ENCODE assay signal across 34 cellular contexts in the genomic region with DNA sequence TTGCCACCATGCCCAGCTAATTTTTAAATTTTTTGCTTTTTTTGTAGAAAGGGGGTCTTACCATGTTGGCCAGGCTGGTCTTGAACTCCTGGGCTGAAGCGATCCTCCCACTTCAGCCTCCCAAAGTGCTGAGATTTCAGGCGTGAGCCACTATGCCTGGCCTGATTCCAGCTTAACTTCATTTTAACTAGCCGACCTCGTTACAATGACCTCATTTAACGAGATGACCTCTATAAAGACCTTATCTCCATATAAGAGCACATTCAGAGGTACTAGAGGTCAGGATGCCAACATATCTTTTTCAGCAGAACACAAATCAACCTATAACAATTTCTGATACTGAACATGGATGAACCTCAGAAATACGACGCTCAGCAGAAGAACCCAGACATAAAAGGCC. TPM values are rescaled to one million over a fixed set of nuclear protein-coding genes. Genes with fewer than 3 reads are reported as not detected.
"Had no signal": no experiment of that assay in that cellular context is flagged by ENCODE, and none has a peak within 500 bp of the region (broad histone marks: within the 10 kb centered on the region; RNA-seq: fewer than 3 reads in every experiment).

No MANE protein-coding gene starts in this region.

- H3K4me1 Mint-ChIP-seq: activated CD4-positive, alpha-beta memory T cell treated with anti-CD3 and anti-CD28 coated beads, Interleukin-2, amount 10 ng/mL, durations not matched to agents 7 days and 5 days; activated naive CD4-positive, alpha-beta T cell treated with anti-CD3 and anti-CD28 coated beads, Interleukin-2, amount 10 ng/mL, durations not matched to agents 7 days and 5 days had no signal

- H3K9me3 Mint-ChIP-seq: activated CD4-positive, alpha-beta memory T cell treated with anti-CD3 and anti-CD28 coated beads, Interleukin-2, amount 10 ng/mL, durations not matched to agents 7 days and 5 days; activated naive CD4-positive, alpha-beta T cell treated with anti-CD3 and anti-CD28 coated beads, Interleukin-2, amount 10 ng/mL, durations not matched to agents 7 days and 5 days; activated naive CD8-positive, alpha-beta T cell treated with anti-CD3 and anti-CD28 coated beads, Interleukin-2, amount 50 U/mL, for 24 hours had no signal

- H3K4me3 ChIP-seq: MG63, PC-9 had no signal

- H3K4me3 Mint-ChIP-seq: activated CD4-positive, alpha-beta memory T cell treated with anti-CD3 and anti-CD28 coated beads, Interleukin-2, amount 10 ng/mL, durations not matched to agents 7 days and 5 days; activated CD8-positive, alpha-beta memory T cell treated with anti-CD3 and anti-CD28 coated beads, Interleukin-2, amount 10 ng/mL, durations not matched to agents 7 days and 5 days; activated naive CD4-positive, alpha-beta T cell treated with anti-CD3 and anti-CD28 coated beads, Interleukin-2, amount 10 ng/mL, durations not matched to agents 7 days and 5 days; activated naive CD8-positive, alpha-beta T cell; activated naive CD8-positive, alpha-beta T cell treated with anti-CD3 and anti-CD28 coated beads, Interleukin-2, amount 50 U/mL, for 24 hours had no signal

- H3K27me3 ChIP-seq: brain microvascular endothelial cell, MG63 had no signal

- DNase-seq: activated CD4-positive, alpha-beta memory T cell treated with anti-CD3 and anti-CD28 coated beads, Interleukin-2, amount 10 ng/mL, durations not matched to agents 7 days and 5 days; activated CD4-positive, alpha-beta T cell treated with anti-CD3 and anti-CD28 coated beads for 1 hour; activated CD4-positive, alpha-beta T cell treated with anti-CD3 and anti-CD28 coated beads for 48 hours; activated CD4-positive, CD25-positive, alpha-beta regulatory T cell; activated CD8-positive, alpha-beta memory T cell treated with anti-CD3 and anti-CD28 coated beads for 24 hours; activated CD8-positive, alpha-beta memory T cell treated with anti-CD3 and anti-CD28 coated beads, Interleukin-2, amount 10 ng/mL, durations not matched to agents 7 days and 5 days; activated CD8-positive, alpha-beta memory T cell treated with anti-CD3 and anti-CD28 coated beads, Interleukin-2, amount 50 U/mL, for 48 hours; activated effector memory CD4-positive, alpha-beta T cell treated with Interleukin-2 at 50 U/mL for 16 hours; activated naive CD4-positive, alpha-beta T cell treated with anti-CD3 and anti-CD28 coated beads, Interleukin-2, amount 10 ng/mL, durations not matched to agents 7 days and 5 days; activated naive CD8-positive, alpha-beta T cell treated with anti-CD3 and anti-CD28 coated beads, Interleukin-2, amount 50 U/mL, for 24 hours; activated T-cell treated with anti-CD3 and anti-CD28 coated beads, Interleukin-2, amount 50 U/mL, for 48 hours; anterior cingulate cortex; brain microvascular endothelial cell; central memory CD4-positive, alpha-beta T cell; Karpas-422; KBM-7; MG63; NCI-H1048; NCI-H1105 treated with DMSO at 0.1 percent for 48 hours; NCI-H1436 treated with DMSO at 0.1 percent for 48 hours; NCI-H1694 treated with DMSO at 0.1 percent for 48 hours; NCI-H2029; NCI-H345; NCI-H524 treated with DMSO at 0.1 percent for 48 hours; NCI-H748 treated with DMSO at 0.1 percent for 48 hours; NK-92 treated with Interleukin-12 subunit alpha and Interleukin-12 subunit beta, amount 100 ng/mL, for 24 hours; PC-9; SIG-M5; T1000; WERI-Rb-1 had no signal

- H3K27ac ChIP-seq: brain microvascular endothelial cell, PC-9, RWPE1, WERI-Rb-1 had no signal

- H3K36me3 Mint-ChIP-seq: activated CD8-positive, alpha-beta memory T cell treated with anti-CD3 and anti-CD28 coated beads, Interleukin-2, amount 10 ng/mL, durations not matched to agents 7 days and 5 days; activated naive CD4-positive, alpha-beta T cell treated with anti-CD3 and anti-CD28 coated beads, Interleukin-2, amount 10 ng/mL, durations not matched to agents 7 days and 5 days; activated naive CD8-positive, alpha-beta T cell had no signal

- H3K9me3 ChIP-seq: MG63 had no signal

- H3K36me3 ChIP-seq: brain microvascular endothelial cell, MG63 had no signal

- ATAC-seq: activated CD8-positive, alpha-beta memory T cell treated with anti-CD3 and anti-CD28 coated beads, Interleukin-2, amount 10 ng/mL, durations not matched to agents 7 days and 5 days; activated naive CD8-positive, alpha-beta T cell treated with anti-CD3 and anti-CD28 coated beads, Interleukin-2, amount 50 U/mL, for 24 hours; Right ventricle myocardium inferior had no signal

- H3K27ac Mint-ChIP-seq: activated CD4-positive, alpha-beta memory T cell treated with anti-CD3 and anti-CD28 coated beads, Interleukin-2, amount 10 ng/mL, durations not matched to agents 7 days and 5 days; activated CD8-positive, alpha-beta memory T cell treated with anti-CD3 and anti-CD28 coated beads, Interleukin-2, amount 10 ng/mL, durations not matched to agents 7 days and 5 days; activated naive CD4-positive, alpha-beta T cell treated with anti-CD3 and anti-CD28 coated beads, Interleukin-2, amount 10 ng/mL, durations not matched to agents 7 days and 5 days; activated naive CD8-positive, alpha-beta T cell; activated naive CD8-positive, alpha-beta T cell treated with anti-CD3 and anti-CD28 coated beads, Interleukin-2, amount 50 U/mL, for 24 hours had no signal

- H3K4me2 ChIP-seq: PC-9 had no signal

- H2AFZ ChIP-seq: PC-9 had no signal

RNA-seq across cellular contexts. Expression of gene KCNN1, which starts 10.6 kb away (rescaled TPM):
- total RNA-seq: activated CD4-positive, alpha-beta memory T cell treated with anti-CD3 and anti-CD28 coated beads, Interleukin-2, amount 10 ng/mL, durations not matched to agents 7 days and 5 days; Right ventricle myocardium inferior; T-helper 2 cell treated with Interferon-gamma antibody and Interleukin-4, amounts not matched to agents 100 ng/mL and 5 ng/mL, for 36 hours had no signal
